1 cellular context compared by ENCODE assay signal in the genomic region with DNA sequence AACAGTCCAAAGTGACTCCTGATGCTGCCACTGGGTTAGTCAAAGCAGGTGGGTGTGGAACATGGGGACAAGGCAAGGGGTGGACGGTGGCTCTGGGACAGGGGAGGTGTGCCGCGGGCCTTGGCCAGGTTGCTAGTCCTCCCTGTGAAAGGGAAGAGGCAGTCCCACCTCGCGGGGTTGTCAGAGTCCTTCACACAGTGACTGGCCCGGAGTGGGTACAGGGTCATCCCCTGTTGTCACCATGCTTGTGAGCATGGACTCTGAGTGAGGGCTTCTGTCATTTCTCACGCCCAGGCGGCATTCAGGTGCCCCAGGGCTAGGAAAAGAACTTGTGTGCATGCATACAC.
TF ChIP-seq lines count a peak whose summit lies in the region.

No MANE protein-coding gene starts in this region.

TF ChIP-seq in IMR-90, 13 proteins besides CTCF, POLR2A, EP300 and RAD21:
- TF ChIP-seq MAFK (IDR thresholded peaks at IDR 0.05; ENCODE audit: low read depth, low read length) (no peak), MXI1 (IDR thresholded peaks at IDR 0.05; ENCODE audit: borderline replicate concordance, low read depth, low read length) (no peak), BHLHE40 (IDR thresholded peaks at IDR 0.05; ENCODE audit: low read depth, low read length) (no peak), NFE2L2 (IDR thresholded peaks at IDR 0.05; ENCODE audit: low read depth, low read length) (no peak), RCOR1 (IDR thresholded peaks at IDR 0.05; ENCODE audit: insufficient replicate concordance, low read length) (no peak), CEBPB (IDR thresholded peaks at IDR 0.05; ENCODE audit: low read depth, low read length) (no peak), CHD1 (IDR thresholded peaks at IDR 0.05; ENCODE audit: low read depth, low read length) (no peak), RFX5 (IDR thresholded peaks at IDR 0.05; ENCODE audit: low read depth, low read length) (no peak), FOS (IDR thresholded peaks at IDR 0.05; ENCODE audit: low read depth, low read length) (no peak), SMC3 (IDR thresholded peaks at IDR 0.05; ENCODE audit: low read depth, low read length) (no peak), USF2 (IDR thresholded peaks at IDR 0.05; ENCODE audit: low read depth, low read length) (no peak), MAZ (IDR thresholded peaks at IDR 0.05; ENCODE audit: borderline replicate concordance, low read depth, low read length) (no peak)
- TF ChIP-seq, protein P1, sequence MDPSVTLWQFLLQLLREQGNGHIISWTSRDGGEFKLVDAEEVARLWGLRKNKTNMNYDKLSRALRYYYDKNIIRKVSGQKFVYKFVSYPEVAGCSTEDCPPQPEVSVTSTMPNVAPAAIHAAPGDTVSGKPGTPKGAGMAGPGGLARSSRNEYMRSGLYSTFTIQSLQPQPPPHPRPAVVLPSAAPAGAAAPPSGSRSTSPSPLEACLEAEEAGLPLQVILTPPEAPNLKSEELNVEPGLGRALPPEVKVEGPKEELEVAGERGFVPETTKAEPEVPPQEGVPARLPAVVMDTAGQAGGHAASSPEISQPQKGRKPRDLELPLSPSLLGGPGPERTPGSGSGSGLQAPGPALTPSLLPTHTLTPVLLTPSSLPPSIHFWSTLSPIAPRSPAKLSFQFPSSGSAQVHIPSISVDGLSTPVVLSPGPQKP (IDR thresholded peaks at IDR 0.05; ENCODE audit: borderline replicate concordance, low read depth, low read length), result no peak
TF ChIP-seq in IMR-90: peak in this region for 0.
